In genomic region chr3:17103579-17103978, GRCh38 we compare ENCODE assay signal across 28 cellular contexts.
"Had no signal": no experiment of that assay in that cellular context is flagged by ENCODE, and none has a peak within 500 bp of the region (broad histone marks: within the 10 kb centered on the region; RNA-seq: fewer than 3 reads in every experiment).

No MANE protein-coding gene starts in this region.

- H3K36me3 ChIP-seq: colonic mucosa, esophagus muscularis mucosa, esophagus squamous epithelium, gastrocnemius medialis, gastroesophageal sphincter, heart left ventricle, heart right ventricle had no signal

- H3K4me1 ChIP-seq: colonic mucosa, esophagus muscularis mucosa, esophagus squamous epithelium, foreskin keratinocyte, gastrocnemius medialis, gastroesophageal sphincter, heart left ventricle, heart right ventricle had no signal

- H3K27ac ChIP-seq: colonic mucosa, coronary artery, dorsolateral prefrontal cortex, epithelial cell of prostate, esophagus muscularis mucosa, esophagus squamous epithelium, foreskin keratinocyte, gastrocnemius medialis, gastroesophageal sphincter, heart left ventricle, heart right ventricle had no signal

- H3K4me3 ChIP-seq: colonic mucosa, coronary artery, dorsolateral prefrontal cortex, esophagus muscularis mucosa, esophagus squamous epithelium, gastrocnemius medialis, gastroesophageal sphincter, heart left ventricle, heart right ventricle had no signal

- DNase-seq: colonic mucosa; cortex of kidney; dermis blood vessel endothelial cell; dorsolateral prefrontal cortex; effector CD4-positive, alpha-beta T cell; effector CD8-positive, alpha-beta T cell; effector memory CD4-positive, alpha-beta T cell; effector memory CD8-positive, alpha-beta T cell; endodermal cell; erythroblast; esophagus squamous epithelium; foreskin fibroblast; foreskin keratinocyte; foreskin melanocyte; gastrocnemius medialis; glutamatergic neuron; head of caudate nucleus; heart left ventricle; heart right ventricle had no signal

- H3K27me3 ChIP-seq: colonic mucosa, dorsolateral prefrontal cortex, esophagus muscularis mucosa, esophagus squamous epithelium, gastrocnemius medialis, gastroesophageal sphincter, heart left ventricle, heart right ventricle had no signal

- FAIRE-seq: colon, endometrium, endothelial cell of umbilical vein, frontal cortex had no signal

- ATAC-seq: effector memory CD8-positive, alpha-beta T cell; esophagus mucosa; foreskin keratinocyte; gastrocnemius medialis; gastroesophageal sphincter; heart left ventricle; heart right ventricle had no signal

- H3K9me3 ChIP-seq: colonic mucosa, esophagus muscularis mucosa, esophagus squamous epithelium, gastrocnemius medialis, gastroesophageal sphincter had no signal
